Comparison of ENCODE assay signal across 8 cellular contexts in the genomic region with DNA sequence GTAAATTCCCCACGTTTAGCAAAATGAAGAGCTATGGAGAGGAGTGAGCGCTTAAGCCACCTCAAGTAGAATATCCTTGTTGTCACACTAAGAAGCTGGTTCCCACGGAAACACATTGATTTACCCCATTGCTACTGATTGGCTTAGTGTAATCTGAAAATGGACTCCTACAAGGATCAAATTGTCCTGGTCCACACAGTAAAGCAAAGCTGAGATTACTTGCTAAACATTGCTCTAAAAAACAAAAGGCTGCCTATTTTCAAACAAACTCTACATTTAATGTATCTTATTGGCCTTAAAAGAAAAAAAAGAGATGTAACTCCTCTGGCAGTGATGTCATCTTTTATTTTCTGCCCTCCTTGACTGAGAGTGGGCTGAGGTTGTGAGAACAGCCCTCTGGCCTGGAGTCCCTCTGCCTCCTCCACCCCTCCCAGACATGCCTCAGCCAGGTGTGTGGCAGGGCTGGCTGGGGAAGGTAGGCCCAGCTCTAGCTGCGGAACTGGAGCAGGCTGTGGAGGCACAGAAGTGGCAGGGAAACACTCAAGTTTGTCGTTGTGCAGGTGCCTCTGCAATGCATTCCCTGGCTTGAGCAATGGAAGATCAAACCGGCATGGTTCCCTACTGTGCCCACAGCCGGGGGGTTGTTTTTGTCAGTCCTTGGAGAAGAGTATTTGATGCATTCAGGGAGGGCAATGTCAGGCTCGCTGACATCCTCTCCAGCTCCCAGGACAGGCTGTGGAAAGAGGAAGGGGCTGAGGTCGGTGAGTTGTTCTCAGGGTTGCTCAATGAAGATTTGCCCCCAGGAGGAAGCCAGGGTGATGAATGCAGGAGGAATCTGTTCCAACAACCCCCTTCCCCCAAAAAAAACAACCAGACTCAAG. TPM values are rescaled to one million over a fixed set of nuclear protein-coding genes. Genes with fewer than 3 reads are reported as not detected.
DNase-seq lines count a peak whose midpoint lies in the region; ATAC-seq and TF ChIP-seq lines count a peak whose summit lies in the region.

No MANE protein-coding gene starts in this region.

- H3K27ac ChIP-seq in trophoblast cell (ENCODE audit: low read depth, low read length) = peak overlapping the region; percentile 33

- H2BK12ac ChIP-seq in trophoblast cell (ENCODE audit: low read length) = peak overlapping the region; percentile 6

- no peak for ATAC-seq in activated T-cell treated with anti-CD3 and anti-CD28 coated beads, Interleukin-2, amount 50 U/mL, for 4 hours
- ATAC-seq in HG03571 (IDR thresholded peaks at IDR 0.05; ENCODE audit: unreplicated experiment) = no peak

- peak overlapping the region; percentile 23 for H2BK120ac ChIP-seq in trophoblast cell (ENCODE audit: insufficient read depth, low read length, poor library complexity)

- H3K79me2 ChIP-seq in trophoblast cell (ENCODE audit: control insufficient read depth, insufficient read depth, low read length, poor library complexity) = peaks cover 13% of the 10 kb centered on the region

- H3K4me1 Mint-ChIP-seq in activated T-cell treated with anti-CD3 and anti-CD28 coated beads, Interleukin-2, amount 50 U/mL, for 4 hours (ENCODE audit: low read depth) = peaks cover 67% of the 10 kb centered on the region

- H3K79me1 ChIP-seq in trophoblast cell (ENCODE audit: low read length) = peaks cover 13% of the 10 kb centered on the region

- H3K36me3 Mint-ChIP-seq in activated T-cell treated with anti-CD3 and anti-CD28 coated beads, Interleukin-2, amount 50 U/mL, for 4 hours (ENCODE audit: insufficient read depth) = peaks cover 60% of the 10 kb centered on the region

- H3K23ac ChIP-seq in trophoblast cell (ENCODE audit: low read length) = no peak overlapping the region

- in situ Hi-C loops in GM13977 (cut with MboI; ENCODE audit: low pct_unique_long_range_greater_than_20kb, low sequenced_read_pairs, unreplicated experiment) = no loop called here

- peak; percentile 29 for DNase-seq in AG10803 (ENCODE audit: low read depth)
- DNase-seq in HT1080 (ENCODE audit: low read depth) = peak; percentile 79
- no peak for DNase-seq in activated T-cell treated with anti-CD3 and anti-CD28 coated beads, Interleukin-2, amount 50 U/mL, for 4 hours
- peak; percentile 41 to 74 for DNase-seq in foreskin fibroblast
- peak; percentile 77 to 78 for DNase-seq in trophoblast cell
- no peak for DNase-seq in NCI-H187 (lab: John Stamatoyannopoulos, UW)
- no peak for DNase-seq in GM13977 (ENCODE audit: low spot score)

- H3K4me3 ChIP-seq in AG10803 (ENCODE audit: low read length) (no peak overlapping the region), foreskin fibroblast (ENCODE audit: low read depth in 1 of 2, low read length in 2 of 2) (no peak overlapping the region), trophoblast cell (ENCODE audit: low read depth, low read length) (no peak overlapping the region)

- no peak overlapping the region for H3K4me2 ChIP-seq in trophoblast cell (ENCODE audit: low read length)

- no peak overlapping the region for H3K9ac ChIP-seq in trophoblast cell (ENCODE audit: low read length)

- no peak overlapping the region for H3K18ac ChIP-seq in trophoblast cell (ENCODE audit: low read length)

- H2BK5ac ChIP-seq in trophoblast cell (ENCODE audit: low read depth, low read length, poor library complexity) = no peak overlapping the region

- peaks cover 10 to 23% of the 10 kb centered on the region in 2 experiments for H3K4me1 ChIP-seq in trophoblast cell (ENCODE audit: control insufficient read depth in 1 of 2, insufficient read depth in 2 of 2, low read length in 2 of 2)

- H3K14ac ChIP-seq in trophoblast cell (ENCODE audit: low read length) = peak overlapping the region; percentile 8

- H3K9me3 ChIP-seq in trophoblast cell (ENCODE audit: insufficient read depth, low read depth, low read length) = no peaks in the 10 kb centered on the region

- H3K27me3 Mint-ChIP-seq in activated T-cell treated with anti-CD3 and anti-CD28 coated beads, Interleukin-2, amount 50 U/mL, for 4 hours (ENCODE audit: low read depth) = no peaks in the 10 kb centered on the region

- H3K4ac ChIP-seq in trophoblast cell (ENCODE audit: low read depth, low read length) = no peak overlapping the region

- H3K36me3 ChIP-seq in trophoblast cell (ENCODE audit: control insufficient read depth in 1 of 2, insufficient read depth in 2 of 2, low read length in 2 of 2) = peaks cover 27 to 32% of the 10 kb centered on the region in 2 experiments

- H4K91ac ChIP-seq in trophoblast cell (ENCODE audit: low read depth, low read length) = peak overlapping the region; percentile 28

- no peaks in the 10 kb centered on the region for H3K27me3 ChIP-seq in trophoblast cell (ENCODE audit: insufficient read depth, low read length)

- H3K4me3 Mint-ChIP-seq in activated T-cell treated with anti-CD3 and anti-CD28 coated beads, Interleukin-2, amount 50 U/mL, for 4 hours = peak overlapping the region; percentile 58

- no peak overlapping the region for H4K12ac ChIP-seq in trophoblast cell (ENCODE audit: low read depth, low read length)

- H3K9me3 Mint-ChIP-seq in activated T-cell treated with anti-CD3 and anti-CD28 coated beads, Interleukin-2, amount 50 U/mL, for 4 hours = no peaks in the 10 kb centered on the region

- H4K8ac ChIP-seq in trophoblast cell (ENCODE audit: low read depth, low read length) = peak overlapping the region; percentile 11

- no CpG with 5 or more reads among the region's 9 CpGs for WGBS in trophoblast cell (ENCODE audit: extremely low coverage, insufficient coverage, insufficient read length)

- peak overlapping the region; percentile 9 for H2AFZ ChIP-seq in trophoblast cell (ENCODE audit: insufficient read depth, low read length, poor library complexity)

- no peak for TF ChIP-seq CTCF in AG10803 (conservative IDR thresholded peaks at IDR 0.05; ENCODE audit: low read length)
- no peak for TF ChIP-seq CTCF in foreskin fibroblast (IDR thresholded peaks at IDR 0.05; ENCODE audit: low read depth, low read length)
- no peak for TF ChIP-seq CTCF in GM13977 (IDR thresholded peaks at IDR 0.05; ENCODE audit: extremely low read depth, insufficient read depth, missing control alignments)

- H2AK5ac ChIP-seq in trophoblast cell (ENCODE audit: low read length) = peak overlapping the region; percentile 2

RNA-seq across cellular contexts. Expression of a gene that starts 9.1 kb away (rescaled TPM):
- total RNA-seq in HT1080 (2014; rRNA removed; shearing (Covaris generic)) = 59.7 and 93.0 TPM in 2 replicates
- 75.1 and 87.5 TPM in 2 replicates for polyA plus RNA-seq in HT1080 (2015; cell fraction: cytosol; rRNA removed)
- polyA plus RNA-seq in HT1080 (2015; cell fraction: nucleus; rRNA removed) = 247 and 255 TPM in 2 replicates
- 100 to 1,000 TPM; 188 to 247 (median 209) TPM for total RNA-seq in activated T-cell treated with anti-CD3 and anti-CD28 coated beads, Interleukin-2, amount 50 U/mL, for 4 hours
- 113 TPM in 2 replicates for polyA plus RNA-seq in trophoblast cell (2013)

Comparison
In these comparisons a context has a peak if more than half of its experiments do, and no peak if none do; other contexts are left out.
1. DNase-seq: peak in AG10803 (single experiment), HT1080 (single experiment), foreskin fibroblast (2 of 2) and trophoblast cell (2 of 2); none in activated T-cell treated with anti-CD3 and anti-CD28 coated beads, Interleukin-2, amount 50 U/mL, for 4 hours (single experiment), NCI-H187 (0 of 2) and GM13977 (single experiment).